ENCODE assay signal across 8 cellular contexts in the genomic region with DNA sequence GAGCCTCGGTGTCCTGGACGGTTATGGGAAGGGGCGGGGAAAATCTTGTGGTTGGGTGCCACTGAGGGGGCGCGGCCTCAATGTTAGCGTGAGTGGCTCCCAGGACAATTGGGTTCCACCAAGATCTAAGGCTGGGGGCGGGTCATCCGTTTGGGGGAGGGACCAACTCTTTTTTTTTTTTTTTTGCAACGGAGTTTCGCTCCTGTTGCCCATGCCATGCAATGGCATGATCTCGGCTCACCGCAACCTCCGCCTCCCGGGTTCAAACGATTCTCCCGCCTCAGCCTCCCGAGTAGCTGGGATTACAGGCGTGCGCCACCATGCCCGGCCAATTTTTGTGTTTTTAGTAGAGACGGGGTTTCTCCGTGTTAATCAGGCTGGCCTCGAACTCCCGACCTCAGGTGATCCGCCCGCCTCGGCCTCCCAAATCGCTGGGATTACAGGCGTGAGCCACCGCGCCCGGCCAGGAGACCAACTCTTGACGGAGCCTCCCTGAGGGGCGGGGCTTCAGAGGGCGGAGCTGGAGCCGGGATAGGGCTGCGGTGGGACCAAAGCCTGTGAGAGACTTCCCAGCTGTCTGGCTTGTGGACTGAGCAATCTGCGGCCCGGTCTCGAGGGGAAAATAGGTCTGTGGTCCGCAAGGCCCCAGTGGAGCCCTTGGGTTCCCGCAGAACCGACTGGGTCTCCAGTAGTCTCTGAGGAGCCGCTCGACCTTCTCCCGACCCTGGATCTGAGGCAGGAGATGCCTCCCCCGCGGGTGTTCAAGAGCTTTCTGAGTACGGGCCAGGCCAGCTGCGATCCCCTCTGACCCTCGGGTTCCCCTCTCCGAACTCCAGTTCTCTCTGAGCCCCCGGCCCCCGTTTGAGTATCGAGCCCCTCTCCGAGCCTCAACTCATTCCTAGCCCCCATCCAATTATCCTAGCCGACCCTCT. TPM values are rescaled to one million over a fixed set of nuclear protein-coding genes. Genes with fewer than 3 reads are reported as not detected.
A peak's percentile ranks its signal among the peaks of the same experiment; 100 is the strongest.
DNase-seq lines count a peak whose midpoint lies in the region; ATAC-seq and TF ChIP-seq lines count a peak whose summit lies in the region.

No MANE protein-coding gene starts in this region.

- H3K36me3 Mint-ChIP-seq in brain = peaks cover 4% of the 10 kb centered on the region

- DNase-seq in GM12865 (ENCODE audit: low read depth) (peak; percentile 81), LoVo (ENCODE audit: low spot score) (peak; percentile 25), SKM-1 treated with dmso at 0.1 percent for 144 hours (lab: John Stamatoyannopoulos, UW; ENCODE audit: unreplicated experiment) (peak; percentile 63), iPS DF 4.7 (ENCODE audit: extremely low read depth, low spot score) (peak; percentile 98), retina (peak; percentile 87)

- peaks cover 0 to 5% (median 3%) of the 10 kb centered on the region in 5 experiments for H3K9me3 Mint-ChIP-seq in brain

- H3K4me3 ChIP-seq in GM12865 (ENCODE audit: low read depth, low read length) = peak overlapping the region; percentile 79

- H3K27ac Mint-ChIP-seq in brain = peak overlapping the region in 3 of 5 experiments; percentile 75 to 83 (median 82)

- peaks cover 38% of the 10 kb centered on the region for H3K4me1 Mint-ChIP-seq in brain

- H3K27ac ChIP-seq in 22Rv1 = peak overlapping the region; percentile 88

- TF ChIP-seq CTCF in 22Rv1 (IDR thresholded peaks at IDR 0.05) (no peak), GM12865 (IDR thresholded peaks at IDR 0.05; ENCODE audit: insufficient read depth, low read depth, low read length, missing control alignments) (no peak), brain (conservative IDR thresholded peaks at IDR 0.05) (no peak)

- no peak for ATAC-seq in GM21526 (IDR thresholded peaks at IDR 0.05; ENCODE audit: low FRiP score, unreplicated experiment)

- peak overlapping the region; percentile 85 to 92 (median 87) for H3K4me3 Mint-ChIP-seq in brain

- H3K27me3 Mint-ChIP-seq in brain = peaks cover 28% of the 10 kb centered on the region

RNA-seq across cellular contexts. Expression of gene SPAG4, which starts 1.1 kb away (rescaled TPM):
- polyA plus RNA-seq in brain (ENCODE audit: insufficient read depth, low read depth, low replicate concordance) = 6.0 TPM

RNA-seq across cellular contexts. Expression of gene CPNE1, which starts 48.0 kb away (rescaled TPM):
- polyA plus RNA-seq in brain (ENCODE audit: insufficient read depth, low read depth, low replicate concordance) = 337 TPM

RNA-seq across cellular contexts. Expression of gene RBM12, which starts 48.0 kb away (rescaled TPM):
- polyA plus RNA-seq in brain (ENCODE audit: insufficient read depth, low read depth, low replicate concordance) = 40.6 TPM

Comparison
In these comparisons a context has a peak if more than half of its experiments do, and no peak if none do; other contexts are left out.
1. DNase-seq: peak in every context shown above with its lines; median percentile 98 in iPS DF 4.7; 87 in retina; 81 in GM12865; 63 in SKM-1 treated with dmso at 0.1 percent for 144 hours; 25 in LoVo.